Comparison of ENCODE assay signal across 24 cellular contexts in the genomic region with DNA sequence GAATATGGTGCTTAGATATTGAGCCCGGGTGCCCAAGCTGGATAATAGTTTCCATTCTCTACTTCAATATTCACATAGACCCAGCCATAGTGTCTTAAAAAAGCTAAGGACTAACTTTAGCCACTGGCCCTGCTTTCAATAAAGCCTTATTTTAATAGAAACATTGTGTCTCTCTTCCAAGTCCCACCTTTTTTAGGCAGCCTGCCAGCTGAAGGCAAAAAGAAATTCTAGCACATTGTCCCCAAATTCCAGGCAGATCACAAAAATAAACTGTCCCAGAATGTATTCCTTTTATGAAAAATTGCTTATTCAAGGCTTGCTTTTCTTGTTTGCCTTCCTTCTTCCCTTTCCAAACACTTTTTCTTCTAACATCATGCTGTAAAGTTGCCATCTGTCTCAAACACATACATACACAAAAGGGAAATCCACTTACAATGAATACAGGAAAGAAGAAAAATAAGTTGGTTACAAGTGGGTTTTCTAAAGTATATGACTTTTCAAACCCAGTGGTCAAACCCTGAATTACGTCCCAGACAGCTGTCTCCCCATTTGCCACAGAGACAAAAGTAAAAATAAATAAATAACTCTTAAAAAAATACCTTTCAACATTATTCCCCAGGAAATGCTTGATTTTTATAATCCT.
"Had no signal": no experiment of that assay in that cellular context is flagged by ENCODE, and none has a peak within 500 bp of the region (broad histone marks: within the 10 kb centered on the region; RNA-seq: fewer than 3 reads in every experiment).

No MANE protein-coding gene starts in this region.

- H3K27me3 ChIP-seq: brain microvascular endothelial cell, gastrocnemius medialis, heart right ventricle, right atrium auricular region had no signal

- H3K27me3 Mint-ChIP-seq: central memory CD8-positive, alpha-beta T cell had no signal

- H3K27ac ChIP-seq: brain microvascular endothelial cell, epithelial cell of prostate, gastrocnemius medialis, heart right ventricle, right atrium auricular region, skin epidermis had no signal

- H3K9me3 ChIP-seq: gastrocnemius medialis, heart right ventricle, right atrium auricular region had no signal

- H3K9me3 Mint-ChIP-seq: activated CD4-positive, alpha-beta T cell treated with anti-CD3 and anti-CD28 coated beads, Interleukin-2, amount 10 ng/mL, durations not matched to agents 24 days and 14 days; activated naive CD8-positive, alpha-beta T cell treated with anti-CD3 and anti-CD28 coated beads for 36 hours; activated T-cell treated with anti-CD3 and anti-CD28 coated beads, Interleukin-2, amount 50 U/mL, for 72 hours; central memory CD8-positive, alpha-beta T cell; T-helper 2 cell treated with Interferon-gamma antibody and Interleukin-4, amounts not matched to agents 5 μg/mL and 100 μg/mL, for 36 hours had no signal

- H3K36me3 Mint-ChIP-seq: activated naive CD8-positive, alpha-beta T cell treated with anti-CD3 and anti-CD28 coated beads for 36 hours; natural killer cell had no signal

- H3K4me3 Mint-ChIP-seq: activated CD4-positive, alpha-beta T cell treated with anti-CD3 and anti-CD28 coated beads, Interleukin-2, amount 10 ng/mL, durations not matched to agents 24 days and 14 days; activated CD8-positive, alpha-beta T cell treated with anti-CD3 and anti-CD28 coated beads, Interleukin-2, amount 10 ng/mL, durations not matched to agents 7 days and 5 days; activated naive CD8-positive, alpha-beta T cell treated with anti-CD3 and anti-CD28 coated beads for 36 hours; activated T-cell treated with anti-CD3 and anti-CD28 coated beads, Interleukin-2, amount 50 U/mL, for 72 hours; central memory CD8-positive, alpha-beta T cell; natural killer cell; T-helper 2 cell treated with Interferon-gamma antibody and Interleukin-4, amounts not matched to agents 5 μg/mL and 100 μg/mL, for 36 hours had no signal

- H3K27ac Mint-ChIP-seq: activated CD4-positive, alpha-beta T cell treated with anti-CD3 and anti-CD28 coated beads, Interleukin-2, amount 10 ng/mL, durations not matched to agents 24 days and 14 days; activated CD8-positive, alpha-beta T cell treated with anti-CD3 and anti-CD28 coated beads, Interleukin-2, amount 10 ng/mL, durations not matched to agents 7 days and 5 days; activated naive CD8-positive, alpha-beta T cell treated with anti-CD3 and anti-CD28 coated beads for 36 hours; activated T-cell treated with anti-CD3 and anti-CD28 coated beads, Interleukin-2, amount 50 U/mL, for 72 hours; natural killer cell; T-helper 2 cell treated with Interferon-gamma antibody and Interleukin-4, amounts not matched to agents 5 μg/mL and 100 μg/mL, for 36 hours had no signal

- H3K36me3 ChIP-seq: brain microvascular endothelial cell, gastrocnemius medialis, heart right ventricle, right atrium auricular region had no signal

- H3K4me3 ChIP-seq: gastrocnemius medialis, heart right ventricle, right atrium auricular region, skin epidermis had no signal

- H3K4me1 ChIP-seq: heart right ventricle, right atrium auricular region had no signal

- DNase-seq: activated CD4-positive, alpha-beta T cell treated with anti-CD3 and anti-CD28 coated beads, Interleukin-2, amount 10 ng/mL, durations not matched to agents 24 days and 14 days; activated CD4-positive, CD25-positive, alpha-beta regulatory T cell; activated CD8-positive, alpha-beta memory T cell treated with anti-CD3 and anti-CD28 coated beads, Interleukin-2, amount 50 U/mL, for 48 hours; activated CD8-positive, alpha-beta T cell treated with anti-CD3 and anti-CD28 coated beads, Interleukin-2, amount 10 ng/mL, durations not matched to agents 7 days and 5 days; activated gamma-delta T cell; activated naive CD8-positive, alpha-beta T cell treated with anti-CD3 and anti-CD28 coated beads for 36 hours; activated T-cell treated with anti-CD3 and anti-CD28 coated beads, Interleukin-2, amount 50 U/mL, for 72 hours; brain microvascular endothelial cell; effector CD8-positive, alpha-beta T cell; gastrocnemius medialis; heart right ventricle; islet precursor cell; natural killer cell; nucleus accumbens; posterior cingulate gyrus; stimulated activated CD4-positive, alpha-beta T cell treated with anti-CD3 and anti-CD28 coated beads, Interleukin-15, amount 100 ng/mL, for 24 hours; stimulated activated CD4-positive, alpha-beta T cell treated with anti-CD3 and anti-CD28 coated beads, Interleukin-4, amount 100 ng/mL, for 1 hour; stimulated activated naive CD4-positive, alpha-beta T cell; trophoblast cell had no signal

- ATAC-seq: activated CD8-positive, alpha-beta T cell treated with anti-CD3 and anti-CD28 coated beads, Interleukin-2, amount 10 ng/mL, durations not matched to agents 7 days and 5 days; activated T-cell treated with anti-CD3 and anti-CD28 coated beads, Interleukin-2, amount 50 U/mL, for 72 hours; gastrocnemius medialis; heart right ventricle; natural killer cell had no signal

- H3K4me1 Mint-ChIP-seq: activated CD4-positive, alpha-beta T cell treated with anti-CD3 and anti-CD28 coated beads, Interleukin-2, amount 10 ng/mL, durations not matched to agents 24 days and 14 days; activated naive CD8-positive, alpha-beta T cell treated with anti-CD3 and anti-CD28 coated beads for 36 hours; central memory CD8-positive, alpha-beta T cell; natural killer cell had no signal
